Comparison of ENCODE assay signal across 8 cellular contexts in genomic region chr2:227324671-227325055, GRCh38. TPM values are rescaled to one million over a fixed set of nuclear protein-coding genes. Genes with fewer than 3 reads are reported as not detected.
DNase-seq lines count a peak whose midpoint lies in the region; ATAC-seq, FAIRE-seq and TF ChIP-seq lines count a peak whose summit lies in the region.

No MANE protein-coding gene starts in this region.

- H3K27ac ChIP-seq in 22Rv1 (peak overlapping the region; percentile 69), KOPT-K1 (ENCODE audit: low read depth, low read length, poor library complexity, severe bottlenecking) (peak overlapping the region; percentile 83), K562 (ENCODE audit: extremely low read depth, low read depth, low read length) (peak overlapping the region; percentile 78), stomach (peak overlapping the region; percentile 32 to 96 (median 92))

- H3K36me3 Mint-ChIP-seq in immature natural killer cell, result peaks cover 0 to 2% (median 0%) of the 10 kb centered on the region in 3 donors

- H3K27me3 Mint-ChIP-seq in immature natural killer cell (ENCODE audit: low read depth in 3 of 3), result peaks cover 6 to 11% (median 10%) of the 10 kb centered on the region in 3 donors

- peak overlapping the region; percentile 87 to 96 (median 92) for H3K4me3 Mint-ChIP-seq in immature natural killer cell

- H3K4me2 ChIP-seq in K562 (ENCODE audit: insufficient read depth, low read length), result peak overlapping the region; percentile 76

- TF ChIP-seq EP300 in K562 (IDR thresholded peaks at IDR 0.05; ENCODE audit: low read length), result no peak
- TF ChIP-seq EP300 in stomach (IDR thresholded peaks at IDR 0.05), result no peak

- no peak for FAIRE-seq in K562 (lab: Jason Lieb, UNC)

- H3K9me3 ChIP-seq in KOPT-K1 (ENCODE audit: insufficient read depth, low read length, poor library complexity, severe bottlenecking), result no peaks in the 10 kb centered on the region
- H3K9me3 ChIP-seq in K562 (replicated peaks; ENCODE audit: control insufficient read depth, insufficient read depth, low read depth, low read length), result peaks cover 6% of the 10 kb centered on the region; the same call in 1 of the 2 replicates
- H3K9me3 ChIP-seq in stomach, result no peaks in the 10 kb centered on the region

- CTCF ChIA-PET in K562 (lab: Yijun Ruan, JAX; ENCODE audit: low intra/inter-chr PET ratio), result no interaction called here

- H3K79me2 ChIP-seq in K562 (ENCODE audit: control insufficient read depth, insufficient read depth, low read length), result peaks cover 40% of the 10 kb centered on the region

- H3K4me1 ChIP-seq in K562 (replicated peaks in 1 of 2; ENCODE audit: control insufficient read depth in 2 of 2, insufficient read depth in 2 of 2, low read length in 2 of 2) (peaks cover 7 to 11% of the 10 kb centered on the region in 2 experiments; a peak in 3 of 5 replicates), stomach (peaks cover 5 to 32% (median 20%) of the 10 kb centered on the region in 4 donors)

- H3K4me1 Mint-ChIP-seq in immature natural killer cell, result peaks cover 70 to 83% of the 10 kb centered on the region in 2 donors

- peak overlapping the region in 1 of 2 experiments; percentile 78; a peak in 2 of 4 replicates for H3K9ac ChIP-seq in K562 (ENCODE audit: insufficient read depth in 1 of 2, low read depth in 2 of 2, low read length in 2 of 2)

- H3K4me3 ChIP-seq in GM12865 (ENCODE audit: low read depth, low read length) (peak overlapping the region; percentile 89), K562 (peak overlapping the region; percentile 76), stomach (peak overlapping the region; percentile 83 to 94 (median 89))

- intact Hi-C loops in K562 (cut with micrococcal nuclease), result loop anchor here (10.0 kb wide), 1 partner anchor 190 kb away; no protein-coding TSS in a partner anchor
- intact Hi-C loops in stomach (cut with DNase I; ENCODE audit: low total_unique reads), result no loop called here

- no peaks in the 10 kb centered on the region for H3K27me3 ChIP-seq in K562 (ENCODE audit: control insufficient read depth in 2 of 2, insufficient read depth in 2 of 2, low read length in 2 of 2)
- no peaks in the 10 kb centered on the region for H3K27me3 ChIP-seq in stomach

- peak overlapping the region; percentile 83 to 92 (median 88) for H3K27ac Mint-ChIP-seq in immature natural killer cell

- H3K36me3 ChIP-seq in KOPT-K1 (ENCODE audit: insufficient read depth, low read length) (peaks cover 11% of the 10 kb centered on the region), K562 (ENCODE audit: control insufficient read depth, insufficient read depth, low read length) (peaks cover 9% of the 10 kb centered on the region; the same call in 1 of the 3 replicates), stomach (peaks cover 0 to 13% (median 2%) of the 10 kb centered on the region in 4 donors)

- no peaks in the 10 kb centered on the region for H4K20me1 ChIP-seq in K562 (replicated peaks; ENCODE audit: control insufficient read depth, insufficient read depth, low read length)

- DNase-seq in GM12865 (ENCODE audit: low read depth), result peak; percentile 37
- peak in 3 of 4 experiments; percentile 8 to 22 (median 9) for DNase-seq in K562 (ENCODE audit: extremely low read depth in 1 of 4, low spot score in 3 of 4)
- no peak for DNase-seq in immature natural killer cell
- no peak for DNase-seq in stomach
- no peak for DNase-seq in SKM-1 treated with dmso at 0.1 percent for 144 hours (lab: John Stamatoyannopoulos, UW; ENCODE audit: unreplicated experiment)
- no peak for DNase-seq in GOT3 (lab: John Stamatoyannopoulos, UW)

- no peaks in the 10 kb centered on the region for H3K9me3 Mint-ChIP-seq in immature natural killer cell

- TF ChIP-seq CTCF in 22Rv1 (IDR thresholded peaks at IDR 0.05), result no peak
- TF ChIP-seq CTCF in GM12865 (IDR thresholded peaks at IDR 0.05; ENCODE audit: insufficient read depth, low read depth, low read length, missing control alignments), result no peak
- TF ChIP-seq CTCF in K562 (IDR thresholded peaks at IDR 0.05 in 2 of 3, conservative IDR thresholded peaks at IDR 0.05 in 1 of 3; ENCODE audit: insufficient read depth in 2 of 3, low read depth in 1 of 3, low read length in 3 of 3), result no peak
- TF ChIP-seq CTCF in stomach (IDR thresholded peaks at IDR 0.05), result no peak

- peak overlapping the region; percentile 89 for H2AFZ ChIP-seq in K562 (ENCODE audit: low read depth, low read length)

- POLR2A ChIA-PET in K562 (lab: Yijun Ruan, JAX), result interaction anchor here (0.9 kb wide), 1 partner anchor 30 kb away, joined by 6 read pairs; no protein-coding TSS in a partner anchor

- 32% methylated on average over 6 of the region's 6 CpGs for WGBS in K562 (ENCODE audit: insufficient coverage, low coverage, missing lambda C conversion rate)
- WGBS in stomach, 5 donors, result 8 to 18% (median 12%) methylated on average over 6 of the region's 6 CpGs

- H3K9me1 ChIP-seq in K562 (ENCODE audit: control insufficient read depth, insufficient read depth, low read length), result no peaks in the 10 kb centered on the region

- ATAC-seq in K562, result no peak

- TSS peak; percentile 71 for BruUV-seq in K562 (replicated peaks; lab: Mats Ljungman, UMichigan)

- TF ChIP-seq RAD21 in K562 (CRISPR knock-in tag; conservative IDR thresholded peaks at IDR 0.05 in 1 of 2, IDR thresholded peaks at IDR 0.05 in 1 of 2), result no peak

- no peak for TF ChIP-seq POLR2A in K562 (conservative IDR thresholded peaks at IDR 0.05)
- TF ChIP-seq POLR2A in stomach (IDR thresholded peaks at IDR 0.05), result no peak

- in situ Hi-C loops in K562 (cut with MboI), result no loop called here

RNA-seq across cellular contexts. Expression of gene MFF, which starts 0.4 kb away (rescaled TPM):
- 15.5 and 39.8 TPM in 2 replicates for total RNA-seq in K562 (2011; cell fraction: chromatin; rRNA removed; ENCODE audit: low replicate concordance)
- 10.3 and 13.2 TPM in 2 replicates for total RNA-seq in K562 (2011; cell fraction: nucleolus; rRNA removed)
- 18.8 and 33.6 TPM in 2 replicates for total RNA-seq in K562 (2011; cell fraction: nucleoplasm; rRNA removed)
- total RNA-seq in K562 (2014; rRNA removed) (66.9 and 75.4 TPM in 2 replicates), K562 (2014; rRNA removed; fragmentation: Illumina TruSeq; extraction: Trizol) (62.2 and 71.9 TPM in 2 replicates), K562 (2015; rRNA removed; fragmentation: Illumina TruSeq; extraction: Trizol) (71.3 and 73.7 TPM in 2 replicates), K562 (2021) (47.0 and 49.4 TPM in 2 replicates), stomach (100 to 1,000 TPM in 2 of 5 donors, 10 to 100 TPM in 3; 16.8 to 322 (median 92.3) TPM)
- polyA plus RNA-seq in K562 (2011; rRNA removed) (44.1 and 51.5 TPM in 2 replicates), K562 (2014; fragmentation: Illumina TruSeq; extraction: Trizol) (53.0 and 58.5 TPM in 2 replicates), K562 (2014; fragmentation: Nextera tagmentation; extraction: Ambion mirVana) (10 to 100 TPM in 1 of 2 experiments, 1 to 10 TPM in 1; 9.4 to 12.6 TPM), K562 (2014; rRNA removed) (45.9 and 55.7 TPM in 2 replicates), immature natural killer cell (100 to 1,000 TPM; 122 to 159 (median 148) TPM), stomach (10 to 100 TPM; 66.4 to 86.8 (median 80.9) TPM)
- 18.0 and 28.2 TPM in 2 replicates for polyA plus RNA-seq in K562 (2011; cell fraction: cytosol; rRNA removed)
- polyA plus RNA-seq in K562 (2011; cell fraction: nucleus; rRNA removed), result 31.1 and 36.6 TPM in 2 replicates
- polyA plus RNA-seq in K562 (2012), result 47.1 and 50.3 TPM in 2 replicates
- polyA minus RNA-seq in K562 (2011; rRNA and poly(A)+ RNA removed), result 56.3 and 58.1 TPM in 2 replicates
- polyA minus RNA-seq in K562 (2011; cell fraction: cytosol; rRNA and poly(A)+ RNA removed), result 31.3 and 35.4 TPM in 2 replicates
- 33.9 and 58.3 TPM in 2 replicates for polyA minus RNA-seq in K562 (2011; cell fraction: nucleus; rRNA and poly(A)+ RNA removed)

RNA-seq across cellular contexts. Expression of gene TM4SF20, which starts 54.4 kb away (rescaled TPM):
- not detected in 2 replicates for total RNA-seq in K562 (2011; cell fraction: chromatin; rRNA removed; ENCODE audit: low replicate concordance)
- total RNA-seq in K562 (2011; cell fraction: nucleolus; rRNA removed), result not detected in 2 replicates
- not detected in 2 replicates for total RNA-seq in K562 (2011; cell fraction: nucleoplasm; rRNA removed)
- total RNA-seq in K562 (2014; rRNA removed) (not detected in 2 replicates), K562 (2014; rRNA removed; fragmentation: Illumina TruSeq; extraction: Trizol) (not detected in 2 replicates), K562 (2015; rRNA removed; fragmentation: Illumina TruSeq; extraction: Trizol) (not detected in 2 replicates), K562 (2021) (not detected in 2 replicates), stomach (1 to 10 TPM in 1 of 5 donors, not detected in 4; 2.8 TPM)
- polyA plus RNA-seq in K562 (2011; rRNA removed) (not detected in 2 replicates), K562 (2014; fragmentation: Illumina TruSeq; extraction: Trizol) (not detected in 2 replicates), K562 (2014; fragmentation: Nextera tagmentation; extraction: Ambion mirVana) (not detected), K562 (2014; rRNA removed) (not detected in 2 replicates), immature natural killer cell (not detected), stomach (not detected)
- polyA plus RNA-seq in K562 (2011; cell fraction: cytosol; rRNA removed), result not detected in 2 replicates
- not detected in 2 replicates for polyA plus RNA-seq in K562 (2011; cell fraction: nucleus; rRNA removed)
- polyA plus RNA-seq in K562 (2012), result not detected in 2 replicates
- not detected in 2 replicates for polyA minus RNA-seq in K562 (2011; rRNA and poly(A)+ RNA removed)
- polyA minus RNA-seq in K562 (2011; cell fraction: cytosol; rRNA and poly(A)+ RNA removed), result not detected in 2 replicates
- polyA minus RNA-seq in K562 (2011; cell fraction: nucleus; rRNA and poly(A)+ RNA removed), result not detected in 2 replicates

Comparison
In these comparisons a context has a peak if more than half of its experiments do, and no peak if none do; other contexts are left out.
1. DNase-seq: peak in GM12865 (single experiment) and K562 (3 of 4); none in immature natural killer cell (0 of 3), stomach (single experiment), SKM-1 treated with dmso at 0.1 percent for 144 hours (single experiment) and GOT3 (single experiment).
2. Peak in every context shown above with its lines, with median percentiles within 50 percentile points of each other: H3K27ac ChIP-seq and H3K4me3 ChIP-seq.